8 cellular contexts compared by ENCODE assay signal in the genomic region with DNA sequence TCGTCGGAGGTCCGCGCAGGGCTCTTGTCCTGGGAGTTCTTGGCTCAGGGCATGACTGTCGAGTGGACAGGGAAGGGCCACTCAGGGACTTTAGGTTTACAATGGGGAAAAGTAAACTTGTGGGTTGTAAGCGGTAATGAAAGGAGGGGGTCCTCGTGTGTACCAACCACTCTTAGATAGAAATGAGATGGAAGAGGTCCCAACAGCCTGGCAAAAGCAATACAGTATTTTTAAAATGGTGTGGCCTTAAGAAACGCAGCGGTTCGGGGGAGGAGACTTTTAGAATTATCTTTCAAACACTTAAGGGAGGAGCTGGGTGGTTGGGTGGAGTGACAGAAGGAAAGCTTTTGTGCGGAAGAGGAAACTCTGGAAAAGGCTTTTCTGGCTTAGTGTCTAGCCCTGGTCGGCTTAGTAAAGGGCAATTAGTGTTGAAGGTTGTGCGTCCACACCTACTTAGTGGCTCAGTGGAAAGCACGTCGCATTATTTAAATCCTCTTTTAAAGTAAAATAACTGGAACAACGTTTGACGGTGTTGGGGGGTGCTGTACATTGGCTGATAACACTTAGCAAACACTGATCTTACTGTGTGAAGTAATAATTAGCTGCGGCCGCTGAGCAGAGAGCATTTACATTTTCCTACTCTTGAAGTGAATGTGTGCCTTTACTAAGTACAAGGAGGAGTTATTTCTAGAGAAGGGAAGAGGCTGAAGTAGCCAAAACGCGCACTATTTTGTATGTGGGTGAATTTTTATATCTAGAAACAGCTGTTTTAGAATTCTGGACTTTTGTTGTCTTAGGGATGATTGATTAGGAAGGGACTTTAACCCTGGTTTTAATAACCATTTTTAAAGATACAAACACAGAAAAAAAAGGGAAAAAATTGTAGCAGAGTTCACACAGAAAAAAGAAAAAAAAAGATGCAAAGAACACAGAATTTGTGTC. TPM values are rescaled to one million over a fixed set of nuclear protein-coding genes. Genes with fewer than 3 reads are reported as not detected.
DNase-seq lines count a peak whose midpoint lies in the region; ATAC-seq and TF ChIP-seq lines count a peak whose summit lies in the region.

No MANE protein-coding gene starts in this region.

- no peaks in the 10 kb centered on the region for H3K9me3 Mint-ChIP-seq in CD8-positive, alpha-beta memory T cell

- peak overlapping the region; percentile 100 for H3K27ac ChIP-seq in CD8-positive, alpha-beta memory T cell (ENCODE audit: low read depth, low read length)
- H3K27ac ChIP-seq in temporal lobe (ENCODE audit: low read depth, low read length) = peak overlapping the region; percentile 95

- CTCF ChIA-PET in CD8-positive, alpha-beta memory T cell (lab: Charles Lee) = interaction anchor here (4.1 to 4.7 kb wide), 2 partner anchors 37 to 58 kb away, joined by 21 to 24 read pairs; no protein-coding TSS in a partner anchor

- no peaks in the 10 kb centered on the region for H3K9me3 ChIP-seq in CD8-positive, alpha-beta memory T cell (ENCODE audit: low read length)
- no peaks in the 10 kb centered on the region for H3K9me3 ChIP-seq in mononuclear cell (ENCODE audit: low read depth, low read length)

- H3K27ac Mint-ChIP-seq in CD8-positive, alpha-beta memory T cell = peak overlapping the region; percentile 95 to 100 (median 98)

- peaks cover 0 to 21% (median 3%) of the 10 kb centered on the region in 3 donors for H3K36me3 Mint-ChIP-seq in CD8-positive, alpha-beta memory T cell

- peaks cover 49% of the 10 kb centered on the region for H3K4me1 ChIP-seq in CD8-positive, alpha-beta memory T cell (ENCODE audit: insufficient read depth, low read length)
- peaks cover 50% of the 10 kb centered on the region for H3K4me1 ChIP-seq in mononuclear cell (ENCODE audit: insufficient read depth, low read length)

- no peaks in the 10 kb centered on the region for H3K27me3 ChIP-seq in CD8-positive, alpha-beta memory T cell (ENCODE audit: insufficient read depth, low read length, poor library complexity, severe bottlenecking)
- H3K27me3 ChIP-seq in mononuclear cell (ENCODE audit: insufficient read depth, low read length) = no peaks in the 10 kb centered on the region

- H3K4me3 ChIP-seq in CD8-positive, alpha-beta memory T cell (ENCODE audit: low read length) = peak overlapping the region; percentile 100
- peak overlapping the region; percentile 92 for H3K4me3 ChIP-seq in mononuclear cell (ENCODE audit: low read length)

- H3K36me3 ChIP-seq in CD8-positive, alpha-beta memory T cell (ENCODE audit: insufficient read depth, low read length) = no peaks in the 10 kb centered on the region

- peak; percentile 25 to 62 (median 58) for DNase-seq in CD8-positive, alpha-beta memory T cell
- peak; percentile 75 for DNase-seq in NCI-H524 treated with DMSO at 0.1 percent for 48 hours (lab: John Stamatoyannopoulos, UW)
- peak; percentile 13 to 30 for DNase-seq in activated CD4-positive, alpha-beta T cell treated with anti-CD3 and anti-CD28 coated beads, Interleukin-2, amount 50 U/mL, for 4 hours
- peak; percentile 67 for DNase-seq in epidermal melanocyte (ENCODE audit: insufficient read length, low spot score)

- peak; percentile 29 for TF ChIP-seq POLR2A in GM19099 (IDR thresholded peaks at IDR 0.05; ENCODE audit: extremely low read depth, insufficient read length, low read depth)

- peak; percentile 43 for ATAC-seq in HG03432 (IDR thresholded peaks at IDR 0.05; ENCODE audit: unreplicated experiment)

- H3K4me3 Mint-ChIP-seq in CD8-positive, alpha-beta memory T cell = peak overlapping the region; percentile 90 to 98 (median 97)

- H3K4me1 Mint-ChIP-seq in CD8-positive, alpha-beta memory T cell = peaks cover 48 to 59% (median 57%) of the 10 kb centered on the region in 3 donors

- POLR2A ChIA-PET in CD8-positive, alpha-beta memory T cell (lab: Charles Lee) = interaction anchor here (0.5 to 3.1 kb wide), 16 partner anchors 10 to 512 kb away, joined by 3 to 19 read pairs (median 3); partner anchors contain the start of gene KSR1

- H3K27me3 Mint-ChIP-seq in CD8-positive, alpha-beta memory T cell = peaks cover 0 to 2% of the 10 kb centered on the region in 2 donors

RNA-seq across cellular contexts. Expression of gene WSB1, which starts 1.0 kb away (rescaled TPM):
- total RNA-seq in CD8-positive, alpha-beta memory T cell = 10 to 100 TPM; 71.0 to 72.5 TPM
- polyA plus RNA-seq in CD8-positive, alpha-beta memory T cell = 187 TPM
- total RNA-seq in mononuclear cell = 102 TPM
- total RNA-seq in temporal lobe = 224 TPM

Comparison
In these comparisons a context has a peak if more than half of its experiments do, and no peak if none do; other contexts are left out.
1. Peak in every context shown above with its lines: DNase-seq, ATAC-seq, H3K4me3 ChIP-seq and H3K27ac ChIP-seq.
2. DNase-seq: peak in every context shown above with its lines; median percentile 75 in NCI-H524 treated with DMSO at 0.1 percent for 48 hours; 67 in epidermal melanocyte; 58 in CD8-positive, alpha-beta memory T cell; 22 in activated CD4-positive, alpha-beta T cell treated with anti-CD3 and anti-CD28 coated beads, Interleukin-2, amount 50 U/mL, for 4 hours.